In genomic region chr14:61477845-61478438, GRCh38 we compare ENCODE assay signal across 8 cellular contexts.
DNase-seq lines count a peak whose midpoint lies in the region; ATAC-seq and TF ChIP-seq lines count a peak whose summit lies in the region.

No MANE protein-coding gene starts in this region.

- H3K14ac ChIP-seq in neuronal stem cell (ENCODE audit: low read length): no peak overlapping the region

- no peak overlapping the region for H3K9ac ChIP-seq in neuronal stem cell (ENCODE audit: low read depth, low read length, poor library complexity)

- WGBS in neuronal stem cell (ENCODE audit: extremely low coverage in 2 of 2, insufficient read length in 2 of 2, insufficient replicate concordance in 1 of 2), 2 donors: no CpG with 5 or more reads among the region's 7 CpGs

- H2BK5ac ChIP-seq in neuronal stem cell (ENCODE audit: low read length): no peak overlapping the region

- no peak overlapping the region for H2BK120ac ChIP-seq in neuronal stem cell (ENCODE audit: low read depth, low read length)

- H3K27me3 Mint-ChIP-seq in GM23338 (ENCODE audit: insufficient read depth, low read depth, poor library complexity): no peaks in the 10 kb centered on the region

- H2AK5ac ChIP-seq in neuronal stem cell (ENCODE audit: low read depth, low read length): no peak overlapping the region

- ATAC-seq in GM23338 (no peak; the same call in 2 of the 3 replicates), GM18907 (IDR thresholded peaks at IDR 0.05; ENCODE audit: unreplicated experiment) (no peak), GM21381 (IDR thresholded peaks at IDR 0.05; ENCODE audit: unreplicated experiment) (no peak), HG03025 (IDR thresholded peaks at IDR 0.05; ENCODE audit: low FRiP score, unreplicated experiment) (no peak)

- H3K36me3 Mint-ChIP-seq in GM23338 (ENCODE audit: low read depth): no peaks in the 10 kb centered on the region

- no peak for TF ChIP-seq POLR2A in Peyer's patch (IDR thresholded peaks at IDR 0.05)

- H2AFZ ChIP-seq in GM23338 (no peak overlapping the region), neuronal stem cell (ENCODE audit: low read length) (no peak overlapping the region)

- H3K9me3 ChIP-seq in Peyer's patch: no peaks in the 10 kb centered on the region
- H3K9me3 ChIP-seq in neuronal stem cell (replicated peaks in 1 of 2; ENCODE audit: control insufficient read depth in 2 of 2, insufficient read depth in 1 of 2, low read depth in 1 of 2, low read length in 2 of 2): no peaks in the 10 kb centered on the region

- TF ChIP-seq CTCF in GM23338 (conservative IDR thresholded peaks at IDR 0.05; ENCODE audit: low read depth in 2 of 2): no peak
- no peak for TF ChIP-seq CTCF in Peyer's patch (IDR thresholded peaks at IDR 0.05)

- H3K23ac ChIP-seq in neuronal stem cell (ENCODE audit: low read depth, low read length, poor library complexity): peak overlapping the region; percentile 82

- H3K4me3 ChIP-seq in GM23338: no peak overlapping the region
- no peak overlapping the region for H3K4me3 ChIP-seq in Peyer's patch
- H3K4me3 ChIP-seq in neuronal stem cell (ENCODE audit: low read length in 2 of 2): no peak overlapping the region

- no peaks in the 10 kb centered on the region for H3K79me1 ChIP-seq in neuronal stem cell (ENCODE audit: low read depth, low read length)

- H3K4me3 Mint-ChIP-seq in GM23338: no peak overlapping the region

- H3K79me2 ChIP-seq in GM23338 (replicated peaks; ENCODE audit: insufficient read depth): no peaks in the 10 kb centered on the region

- DNase-seq in GM23338 (ENCODE audit: low spot score) (no peak), Peyer's patch (peak; percentile 69 to 86 (median 72)), neuronal stem cell (ENCODE audit: low spot score) (no peak), SW480 (ENCODE audit: low spot score) (no peak)
- peak; percentile 18 for DNase-seq in effector CD4-positive, alpha-beta T cell

- H3K27me3 ChIP-seq in GM23338 (ENCODE audit: insufficient read depth) (no peaks in the 10 kb centered on the region), Peyer's patch (no peaks in the 10 kb centered on the region), neuronal stem cell (ENCODE audit: control insufficient read depth in 3 of 3, insufficient read depth in 3 of 3, low read depth in 1 of 3, low read length in 3 of 3) (peaks cover 0 to 2% (median 0%) of the 10 kb centered on the region in 3 experiments)

- no peaks in the 10 kb centered on the region for H3K9me3 Mint-ChIP-seq in GM23338

- H3K36me3 ChIP-seq in GM23338 (ENCODE audit: insufficient read depth) (no peaks in the 10 kb centered on the region), Peyer's patch (no peaks in the 10 kb centered on the region), neuronal stem cell (replicated peaks in 1 of 2; ENCODE audit: control insufficient read depth in 2 of 2, insufficient read depth in 2 of 2, low read length in 2 of 2) (no peaks in the 10 kb centered on the region)

- no peak overlapping the region for H3K4ac ChIP-seq in neuronal stem cell (ENCODE audit: low read length)

- H4K91ac ChIP-seq in neuronal stem cell (ENCODE audit: low read depth, low read length, poor library complexity): no peak overlapping the region

- H3K4me1 Mint-ChIP-seq in GM23338: peaks cover 22% of the 10 kb centered on the region

- no peak overlapping the region for H4K8ac ChIP-seq in neuronal stem cell (ENCODE audit: low read depth, low read length)

- H2BK12ac ChIP-seq in neuronal stem cell (ENCODE audit: low read length): no peak overlapping the region

- peak overlapping the region; percentile 86 for H3K18ac ChIP-seq in neuronal stem cell (ENCODE audit: low read length)

- no peaks in the 10 kb centered on the region for H3K9me2 ChIP-seq in GM23338 (ENCODE audit: insufficient read depth)

- H2BK15ac ChIP-seq in neuronal stem cell (ENCODE audit: low read length): no peak overlapping the region

- peak overlapping the region; percentile 44; the same call in 1 of the 2 replicates for H3K27ac Mint-ChIP-seq in GM23338

- H3K4me2 ChIP-seq in GM23338 (no peak overlapping the region), neuronal stem cell (ENCODE audit: insufficient read depth, low read length, poor library complexity, severe bottlenecking) (no peak overlapping the region)

- H4K20me1 ChIP-seq in GM23338 (replicated peaks; ENCODE audit: insufficient read depth): no peaks in the 10 kb centered on the region

- H3F3A ChIP-seq in GM23338 (replicated peaks; ENCODE audit: low read depth): no peaks in the 10 kb centered on the region

- H3K4me1 ChIP-seq in GM23338 (ENCODE audit: insufficient read depth) (peaks cover under 1% of the 10 kb centered on the region), Peyer's patch (peaks cover 4 to 42% (median 24%) of the 10 kb centered on the region in 4 donors), neuronal stem cell (ENCODE audit: control insufficient read depth in 2 of 2, insufficient read depth in 1 of 2, low read depth in 1 of 2, low read length in 2 of 2) (peaks cover 4 to 5% of the 10 kb centered on the region in 2 donors)

- H3K27ac ChIP-seq in GM23338 (ENCODE audit: low read depth): no peak overlapping the region
- peak overlapping the region; percentile 79 to 91 (median 89) for H3K27ac ChIP-seq in Peyer's patch
- H3K27ac ChIP-seq in neuronal stem cell (replicated peaks; ENCODE audit: low read length): no peak overlapping the region

TF ChIP-seq in GM23338, 12 proteins besides CTCF, POLR2A, EP300 and RAD21 (continues in another document):
- no peak for TF ChIP-seq EZH2phosphoT487 (IDR thresholded peaks at IDR 0.05; ENCODE audit: unreplicated experiment)
- no peak for TF ChIP-seq STAT1 (IDR thresholded peaks at IDR 0.05; ENCODE audit: unreplicated experiment)
- TF ChIP-seq EZH2 (IDR thresholded peaks at IDR 0.05; ENCODE audit: low read depth, unreplicated experiment): no peak
- TF ChIP-seq ZNF331 (CRISPR knock-in tag; IDR thresholded peaks at IDR 0.05; ENCODE audit: low read depth): no peak
- TF ChIP-seq NANOG (IDR thresholded peaks at IDR 0.05; ENCODE audit: borderline replicate concordance): no peak
- TF ChIP-seq JUNB (IDR thresholded peaks at IDR 0.05; ENCODE audit: unreplicated experiment): no peak
- TF ChIP-seq ZNF114 (CRISPR knock-in tag; IDR thresholded peaks at IDR 0.05): no peak
- no peak for TF ChIP-seq ETS1 (IDR thresholded peaks at IDR 0.05)
- no peak for TF ChIP-seq POLR2AphosphoS5 (IDR thresholded peaks at IDR 0.05; ENCODE audit: low read depth)

Comparison
In these comparisons a context has a peak if more than half of its experiments do, and no peak if none do; other contexts are left out.
1. DNase-seq: peak in Peyer's patch (3 of 3) and effector CD4-positive, alpha-beta T cell (single experiment); none in GM23338 (single experiment), neuronal stem cell (single experiment) and SW480 (single experiment).
2. H3K27ac ChIP-seq: peak in Peyer's patch (4 of 4); none in GM23338 (single experiment) and neuronal stem cell (single experiment).